ENCODE assay signal across 16 cellular contexts in genomic region chr21:41247561-41247968, GRCh38.
DNase-seq lines count a peak whose midpoint lies in the region; ATAC-seq and TF ChIP-seq lines count a peak whose summit lies in the region.
"Had no signal": no experiment of that assay in that cellular context is flagged by ENCODE, and none has a peak within 500 bp of the region (broad histone marks: within the 10 kb centered on the region; RNA-seq: fewer than 3 reads in every experiment).

No MANE protein-coding gene starts in this region.

- DNase-seq in DMS153 (lab: John Stamatoyannopoulos, UW): peak; percentile 84
- DNase-seq in left ventricle myocardium superior: no peak
- peak; percentile 74 for DNase-seq in sciatic nerve (ENCODE audit: low spot score)
- DNase-seq in NCI-H1417 (lab: John Stamatoyannopoulos, UW): no peak
- DNase-seq in HK-2 (ENCODE audit: unreplicated experiment): no peak
- no peak for DNase-seq in activated T-cell treated with anti-CD3 and anti-CD28 coated beads, Interleukin-2, amount 50 U/mL, for 72 hours
- DNase-seq: activated CD4-positive, alpha-beta T cell treated with anti-CD3 and anti-CD28 coated beads, Interleukin-2, amount 10 ng/mL, durations not matched to agents 7 days and 5 days; anterior cingulate cortex; BE2C; immature natural killer cell; natural killer cell; NCI-H1930; T-helper 1 cell had no signal

- no peak overlapping the region for H3K4me3 Mint-ChIP-seq in activated T-cell treated with anti-CD3 and anti-CD28 coated beads, Interleukin-2, amount 50 U/mL, for 72 hours
- H3K4me3 Mint-ChIP-seq: activated CD4-positive, alpha-beta T cell treated with anti-CD3 and anti-CD28 coated beads, Interleukin-2, amount 10 ng/mL, durations not matched to agents 7 days and 5 days; activated T-helper 1 cell treated with anti-CD3 and anti-CD28 coated beads, Interleukin-12 subunit alpha, Interleukin-12 subunit beta, Interleukin-2, Interleukin-4 antibody, amounts not matched to agents 30 ng/mL and 10 ng/mL and 1 ng/mL, durations not matched to agents 14 hours and 24 hours and 36 hours; immature natural killer cell; natural killer cell had no signal

- H3K27ac ChIP-seq in VCaP: peak overlapping the region; percentile 90

- intact Hi-C loops in left ventricle myocardium superior (cut with micrococcal nuclease) (no loop called here), sciatic nerve (cut with DNase I) (no loop called here)

- no peaks in the 10 kb centered on the region for H3K36me3 Mint-ChIP-seq in activated T-cell treated with anti-CD3 and anti-CD28 coated beads, Interleukin-2, amount 50 U/mL, for 72 hours (ENCODE audit: insufficient read depth in 2 of 2)
- H3K36me3 Mint-ChIP-seq: immature natural killer cell, natural killer cell had no signal

- no peaks in the 10 kb centered on the region for H3K9me3 Mint-ChIP-seq in activated T-cell treated with anti-CD3 and anti-CD28 coated beads, Interleukin-2, amount 50 U/mL, for 72 hours
- H3K9me3 Mint-ChIP-seq: activated CD4-positive, alpha-beta T cell treated with anti-CD3 and anti-CD28 coated beads, Interleukin-2, amount 10 ng/mL, durations not matched to agents 7 days and 5 days; activated T-helper 1 cell treated with anti-CD3 and anti-CD28 coated beads, Interleukin-12 subunit alpha, Interleukin-12 subunit beta, Interleukin-2, Interleukin-4 antibody, amounts not matched to agents 30 ng/mL and 10 ng/mL and 1 ng/mL, durations not matched to agents 14 hours and 24 hours and 36 hours; immature natural killer cell; natural killer cell had no signal

- H3K27me3 Mint-ChIP-seq in activated T-cell treated with anti-CD3 and anti-CD28 coated beads, Interleukin-2, amount 50 U/mL, for 72 hours (ENCODE audit: low read depth): peaks cover 20% of the 10 kb centered on the region
- H3K27me3 Mint-ChIP-seq: activated CD4-positive, alpha-beta T cell treated with anti-CD3 and anti-CD28 coated beads, Interleukin-2, amount 10 ng/mL, durations not matched to agents 7 days and 5 days had no signal

- peak; percentile 60 for ATAC-seq in left ventricle myocardium superior
- ATAC-seq in sciatic nerve: peak; percentile 74
- no peak for ATAC-seq in SK-N-SH treated with all-trans-retinoic acid at 6 μM for 48 hours
- ATAC-seq in activated T-cell treated with anti-CD3 and anti-CD28 coated beads, Interleukin-2, amount 50 U/mL, for 72 hours (replicated peaks in 1 of 2): no peak
- ATAC-seq: natural killer cell had no signal

- no peaks in the 10 kb centered on the region for H3K4me1 Mint-ChIP-seq in activated T-cell treated with anti-CD3 and anti-CD28 coated beads, Interleukin-2, amount 50 U/mL, for 72 hours (ENCODE audit: low read depth)
- H3K4me1 Mint-ChIP-seq: activated CD4-positive, alpha-beta T cell treated with anti-CD3 and anti-CD28 coated beads, Interleukin-2, amount 10 ng/mL, durations not matched to agents 7 days and 5 days; immature natural killer cell; natural killer cell had no signal

- no peak for TF ChIP-seq CTCF in VCaP (conservative IDR thresholded peaks at IDR 0.05)

- no peak overlapping the region for H3K27ac Mint-ChIP-seq in activated T-cell treated with anti-CD3 and anti-CD28 coated beads, Interleukin-2, amount 50 U/mL, for 72 hours
- H3K27ac Mint-ChIP-seq: activated CD4-positive, alpha-beta T cell treated with anti-CD3 and anti-CD28 coated beads, Interleukin-2, amount 10 ng/mL, durations not matched to agents 7 days and 5 days; activated T-helper 1 cell treated with anti-CD3 and anti-CD28 coated beads, Interleukin-12 subunit alpha, Interleukin-12 subunit beta, Interleukin-2, Interleukin-4 antibody, amounts not matched to agents 30 ng/mL and 10 ng/mL and 1 ng/mL, durations not matched to agents 14 hours and 24 hours and 36 hours; immature natural killer cell; natural killer cell had no signal

TF ChIP-seq in SK-N-SH treated with all-trans-retinoic acid at 6 μM for 48 hours, 23 proteins besides CTCF, POLR2A, EP300 and RAD21:
- TF ChIP-seq ZFP3 (CRISPR knock-in tag; IDR thresholded peaks at IDR 0.05) (no peak), CSDC2 (CRISPR knock-in tag; IDR thresholded peaks at IDR 0.05) (no peak), TCF4 (CRISPR knock-in tag; IDR thresholded peaks at IDR 0.05; ENCODE audit: borderline replicate concordance) (no peak), ARNTL (CRISPR knock-in tag; IDR thresholded peaks at IDR 0.05; ENCODE audit: borderline replicate concordance, low read depth) (no peak), ZNF70 (CRISPR knock-in tag; IDR thresholded peaks at IDR 0.05) (no peak), ESRRG (CRISPR knock-in tag; IDR thresholded peaks at IDR 0.05) (no peak)
- TF ChIP-seq, protein P1, sequence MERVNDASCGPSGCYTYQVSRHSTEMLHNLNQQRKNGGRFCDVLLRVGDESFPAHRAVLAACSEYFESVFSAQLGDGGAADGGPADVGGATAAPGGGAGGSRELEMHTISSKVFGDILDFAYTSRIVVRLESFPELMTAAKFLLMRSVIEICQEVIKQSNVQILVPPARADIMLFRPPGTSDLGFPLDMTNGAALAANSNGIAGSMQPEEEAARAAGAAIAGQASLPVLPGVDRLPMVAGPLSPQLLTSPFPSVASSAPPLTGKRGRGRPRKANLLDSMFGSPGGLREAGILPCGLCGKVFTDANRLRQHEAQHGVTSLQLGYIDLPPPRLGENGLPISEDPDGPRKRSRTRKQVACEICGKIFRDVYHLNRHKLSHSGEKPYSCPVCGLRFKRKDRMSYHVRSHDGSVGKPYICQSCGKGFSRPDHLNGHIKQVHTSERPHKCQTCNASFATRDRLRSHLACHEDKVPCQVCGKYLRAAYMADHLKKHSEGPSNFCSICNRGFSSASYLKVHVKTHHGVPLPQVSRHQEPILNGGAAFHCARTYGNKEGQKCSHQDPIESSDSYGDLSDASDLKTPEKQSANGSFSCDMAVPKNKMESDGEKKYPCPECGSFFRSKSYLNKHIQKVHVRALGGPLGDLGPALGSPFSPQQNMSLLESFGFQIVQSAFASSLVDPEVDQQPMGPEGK (CRISPR knock-in tag; IDR thresholded peaks at IDR 0.05; ENCODE audit: borderline replicate concordance): no peak

Comparison
In these comparisons a context has a peak if more than half of its experiments do, and no peak if none do; other contexts are left out.
1. DNase-seq: peak in DMS153 (single experiment) and sciatic nerve (single experiment); none in left ventricle myocardium superior (single experiment), NCI-H1417 (0 of 3), HK-2 (single experiment) and activated T-cell treated with anti-CD3 and anti-CD28 coated beads, Interleukin-2, amount 50 U/mL, for 72 hours (0 of 2).
2. ATAC-seq: peak in left ventricle myocardium superior (single experiment) and sciatic nerve (single experiment); none in SK-N-SH treated with all-trans-retinoic acid at 6 μM for 48 hours (single experiment) and activated T-cell treated with anti-CD3 and anti-CD28 coated beads, Interleukin-2, amount 50 U/mL, for 72 hours (0 of 2).